In genomic region chr5:20972419-20972925, GRCh38 we compare ENCODE assay signal across 8 cellular contexts.
DNase-seq lines count a peak whose midpoint lies in the region; ATAC-seq and TF ChIP-seq lines count a peak whose summit lies in the region.

No MANE protein-coding gene starts in this region.

- H3K27me3 ChIP-seq in GM23338 (ENCODE audit: insufficient read depth) (no peaks in the 10 kb centered on the region), tibial nerve (no peaks in the 10 kb centered on the region)

- no peak overlapping the region for H3K27ac ChIP-seq in GM23338 (ENCODE audit: low read depth)
- peak overlapping the region in 1 of 4 donors; percentile 29 for H3K27ac ChIP-seq in tibial nerve

- CTCF ChIA-PET in Calu3 (lab: Charles Lee): interaction anchor here (0.6 to 1.3 kb wide), 2 partner anchors 419 to 497 kb away, joined by 4 to 8 read pairs; no protein-coding TSS in a partner anchor

- WGBS in tibial nerve, 2 donors: 12 to 21% methylated on average over 7 of the region's 7 CpGs

- TF ChIP-seq EP300 in tibial nerve (IDR thresholded peaks at IDR 0.05): no peak

- DNase-seq in Calu3 (peak; percentile 61), GM23338 (ENCODE audit: low spot score) (peak; percentile 68), NCI-H1694 (lab: John Stamatoyannopoulos, UW) (peak; percentile 29), astrocyte of the spinal cord (ENCODE audit: low read depth, low spot score) (peak; percentile 57), islet precursor cell (peak; percentile 58), tibial nerve (ENCODE audit: low spot score in 2 of 2) (no peak), GM19238 (ENCODE audit: insufficient read length, low spot score) (no peak)
- DNase-seq in stimulated activated CD4-positive, alpha-beta T cell treated with anti-CD3 and anti-CD28 coated beads, Interleukin-2, amount 100 ng/mL, for 24 hours: no peak

- H4K20me1 ChIP-seq in GM23338 (replicated peaks; ENCODE audit: insufficient read depth): no peaks in the 10 kb centered on the region

- no peak overlapping the region for H3K4me2 ChIP-seq in GM23338

- peak; percentile 91 for ATAC-seq in GM23338

- H3K4me3 Mint-ChIP-seq in Calu3 (ENCODE audit: low read depth, unreplicated experiment) (peak overlapping the region; percentile 59), GM23338 (peak overlapping the region; percentile 39; the same call in 1 of the 3 replicates)

- peak overlapping the region; percentile 67 for H3K27ac Mint-ChIP-seq in Calu3 (ENCODE audit: unreplicated experiment)
- peak overlapping the region; percentile 88 for H3K27ac Mint-ChIP-seq in GM23338

- no peaks in the 10 kb centered on the region for H3K9me2 ChIP-seq in GM23338 (ENCODE audit: insufficient read depth)

- H3K4me1 ChIP-seq in GM23338 (ENCODE audit: insufficient read depth): 0 out of 2 replicates have a peak, but pooled peaks cover 7% of the 10 kb centered on the region
- no peaks in the 10 kb centered on the region for H3K4me1 ChIP-seq in tibial nerve

- intact Hi-C loops in Calu3 (cut with micrococcal nuclease; ENCODE audit: unreplicated experiment): loop anchor here (1.0 to 10.0 kb wide), 4 partner anchors 182 to 830 kb away; no protein-coding TSS in a partner anchor

- peaks cover 9% of the 10 kb centered on the region for H3K36me3 Mint-ChIP-seq in Calu3 (ENCODE audit: insufficient read depth, unreplicated experiment)
- H3K36me3 Mint-ChIP-seq in GM23338 (ENCODE audit: low read depth): no peaks in the 10 kb centered on the region

- H3K4me1 Mint-ChIP-seq in Calu3 (ENCODE audit: low read depth, unreplicated experiment): no peaks in the 10 kb centered on the region
- peaks cover 17% of the 10 kb centered on the region for H3K4me1 Mint-ChIP-seq in GM23338

- no TSS peak for BruUV-seq in Calu3 (replicated peaks; lab: Mats Ljungman, UMichigan)

- no peak for TF ChIP-seq POLR2A in tibial nerve (IDR thresholded peaks at IDR 0.05)

- no peaks in the 10 kb centered on the region for H3K79me2 ChIP-seq in GM23338 (replicated peaks; ENCODE audit: insufficient read depth)

- H2AFZ ChIP-seq in GM23338: peak overlapping the region; percentile 57; the same call in 1 of the 2 replicates

- no peaks in the 10 kb centered on the region for H3K9me3 ChIP-seq in tibial nerve

- in situ Hi-C loops in astrocyte of the spinal cord (cut with HindIII; ENCODE audit: low sequenced_read_pairs): no loop called here

- no peaks in the 10 kb centered on the region for H3K36me3 ChIP-seq in GM23338 (ENCODE audit: insufficient read depth)
- no peaks in the 10 kb centered on the region for H3K36me3 ChIP-seq in tibial nerve

- H3K9me3 Mint-ChIP-seq in Calu3 (ENCODE audit: low read depth, unreplicated experiment) (no peaks in the 10 kb centered on the region), GM23338 (no peaks in the 10 kb centered on the region)

- TF ChIP-seq CTCF in Calu3 (IDR thresholded peaks at IDR 0.05; ENCODE audit: unreplicated experiment) (no peak), GM23338 (conservative IDR thresholded peaks at IDR 0.05; ENCODE audit: low read depth in 2 of 2) (peak; percentile 63 to 69), astrocyte of the spinal cord (IDR thresholded peaks at IDR 0.05; ENCODE audit: low read depth, low read length) (peak; percentile 66), tibial nerve (IDR thresholded peaks at IDR 0.05) (peak in 2 of 5 experiments; percentile 10)

- H3K4me3 ChIP-seq in GM23338 (no peak overlapping the region), astrocyte of the spinal cord (ENCODE audit: low read depth, low read length) (peak overlapping the region; percentile 27), tibial nerve (peak overlapping the region; percentile 15 to 28 (median 24))

- H3F3A ChIP-seq in GM23338 (replicated peaks; ENCODE audit: low read depth): no peaks in the 10 kb centered on the region

- H3K27me3 Mint-ChIP-seq in Calu3 (ENCODE audit: unreplicated experiment) (no peaks in the 10 kb centered on the region), GM23338 (ENCODE audit: insufficient read depth, low read depth, poor library complexity) (no peaks in the 10 kb centered on the region)

TF ChIP-seq in GM23338, 12 proteins besides CTCF, POLR2A, EP300 and RAD21 (continues in another document):
- no peak for TF ChIP-seq EZH2 (IDR thresholded peaks at IDR 0.05; ENCODE audit: low read depth, unreplicated experiment)
- no peak for TF ChIP-seq CREB1 (CRISPR knock-in tag; IDR thresholded peaks at IDR 0.05; ENCODE audit: low read depth)
- TF ChIP-seq REST (IDR thresholded peaks at IDR 0.05; ENCODE audit: unreplicated experiment): no peak
- TF ChIP-seq STAT1 (IDR thresholded peaks at IDR 0.05; ENCODE audit: unreplicated experiment): no peak
- no peak for TF ChIP-seq ZNF114 (CRISPR knock-in tag; IDR thresholded peaks at IDR 0.05)
- no peak for TF ChIP-seq EZH2phosphoT487 (IDR thresholded peaks at IDR 0.05; ENCODE audit: unreplicated experiment)

Comparison
In these comparisons a context has a peak if more than half of its experiments do, and no peak if none do; other contexts are left out.
1. DNase-seq: peak in Calu3 (single experiment), GM23338 (single experiment), NCI-H1694 (single experiment), astrocyte of the spinal cord (single experiment) and islet precursor cell (single experiment); none in tibial nerve (0 of 2), GM19238 (single experiment) and stimulated activated CD4-positive, alpha-beta T cell treated with anti-CD3 and anti-CD28 coated beads, Interleukin-2, amount 100 ng/mL, for 24 hours (0 of 2).